ENCODE assay signal across 1 cellular context in genomic region chr20:40587038-40587437, GRCh38.
TF ChIP-seq lines count a peak whose summit lies in the region.

No MANE protein-coding gene starts in this region.

TF ChIP-seq in GM23338, 12 proteins besides CTCF, POLR2A, EP300 and RAD21 (continued from another document):
- TF ChIP-seq ZNF462 (CRISPR knock-in tag; IDR thresholded peaks at IDR 0.05) = no peak
TF ChIP-seq in GM23338: peak in this region for 1.
